ENCODE assay signal across 7 cellular contexts in genomic region chr2:71571945-71572344, GRCh38.
"Had no signal": no experiment of that assay in that cellular context is flagged by ENCODE, and none has a peak within 500 bp of the region (broad histone marks: within the 10 kb centered on the region; RNA-seq: fewer than 3 reads in every experiment).

No MANE protein-coding gene starts in this region.

- DNase-seq: GM23248, GOT3, H7, IMR-90 had no signal

- H3K36me3 ChIP-seq: HAP-1 had no signal

- H3K27ac ChIP-seq: GM23248 had no signal

- ATAC-seq: HCT116, K562 had no signal

- H2AFZ ChIP-seq: GM23248 had no signal

- H3K9ac ChIP-seq: GM23248 had no signal

- H3K4me3 ChIP-seq: GM23248, HAP-1, K562 had no signal

- H3K4me1 ChIP-seq: HAP-1 had no signal

- H3K9me3 ChIP-seq: HAP-1 had no signal
